16 cellular contexts compared by ENCODE assay signal in genomic region chr6:53915292-53915691, GRCh38.
"Had no signal": no experiment of that assay in that cellular context is flagged by ENCODE, and none has a peak within 500 bp of the region (broad histone marks: within the 10 kb centered on the region; RNA-seq: fewer than 3 reads in every experiment).

No MANE protein-coding gene starts in this region.

- H3K79me2 ChIP-seq: hepatocyte had no signal

- H3K9me3 ChIP-seq: colonic mucosa, right atrium auricular region, uterus had no signal

- H3K27ac ChIP-seq: colonic mucosa, hepatocyte, right atrium auricular region, uterus had no signal

- H3K36me3 ChIP-seq: colonic mucosa, right atrium auricular region, uterus had no signal

- H2AFZ ChIP-seq: hepatocyte had no signal

- DNase-seq: colonic mucosa; dermis blood vessel endothelial cell; foreskin melanocyte; head of caudate nucleus; left colon; left ventricle myocardium superior; naive thymus-derived CD4-positive, alpha-beta T cell; nephron progenitor cell; posterior cingulate gyrus; stimulated activated CD4-positive, alpha-beta T cell treated with anti-CD3 and anti-CD28 coated beads, Interleukin-2, amount 100 ng/mL, for 48 hours; stimulated activated naive CD4-positive, alpha-beta T cell treated with Interleukin-2 at 50 U/mL for 16 hours; uterus had no signal

- H3K4me3 ChIP-seq: colonic mucosa, hepatocyte, lung, right atrium auricular region, smooth muscle cell, uterus had no signal

- ATAC-seq: left colon; left ventricle myocardium superior; naive thymus-derived CD4-positive, alpha-beta T cell had no signal

- H3K4me2 ChIP-seq: hepatocyte, smooth muscle cell had no signal

- H3K27me3 ChIP-seq: colonic mucosa, hepatocyte, right atrium auricular region, uterus had no signal

- H3K4me1 ChIP-seq: colonic mucosa, right atrium auricular region, uterus had no signal
